In the genomic region with DNA sequence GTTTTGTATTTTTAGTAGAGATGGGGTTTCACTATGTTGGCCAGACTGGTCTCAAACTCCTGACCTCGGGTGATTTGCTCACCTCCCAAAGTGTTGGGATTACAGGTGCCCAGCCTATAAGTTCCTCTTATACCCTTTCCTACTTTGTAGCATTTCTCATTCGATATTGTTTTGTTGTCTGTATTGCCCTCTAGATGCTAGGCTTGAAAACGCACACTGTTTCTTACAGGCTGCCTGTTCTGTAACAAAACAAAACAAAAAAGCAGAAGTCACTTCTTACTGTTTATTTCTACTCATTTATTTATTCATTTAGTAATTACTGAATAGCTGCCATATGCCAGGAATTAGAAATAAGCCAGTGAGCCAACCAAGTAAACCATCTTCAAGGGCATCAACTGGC, we compare ENCODE assay signal across 1 cellular context.
TF ChIP-seq lines count a peak whose summit lies in the region.

No MANE protein-coding gene starts in this region.

TF ChIP-seq in SK-N-SH, 30 proteins besides CTCF, POLR2A, EP300 and RAD21 (continued from another document):
- no peak for TF ChIP-seq RXRA (IDR thresholded peaks at IDR 0.05; ENCODE audit: borderline replicate concordance, low read depth)
